In the genomic region with DNA sequence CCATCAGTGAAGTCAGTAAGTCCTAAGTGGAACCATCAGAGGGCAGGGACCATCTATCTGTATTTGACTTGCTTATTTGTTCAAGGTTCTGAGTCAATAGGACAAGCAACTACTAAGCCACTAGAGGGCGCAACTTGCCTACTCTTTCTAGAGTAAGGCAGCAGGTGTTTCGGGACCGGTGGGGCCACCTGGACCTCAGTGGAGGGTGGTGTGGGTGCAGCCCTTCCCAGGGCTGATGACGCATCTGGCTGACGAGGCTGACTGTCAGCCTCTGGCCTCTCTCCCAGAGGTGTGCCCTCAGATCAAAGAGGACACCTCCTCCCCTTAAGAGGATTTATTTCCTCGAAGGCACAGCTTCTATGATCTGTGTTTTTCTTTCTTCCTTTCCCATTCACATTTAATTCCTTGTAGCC, we compare ENCODE assay signal across 9 cellular contexts. TPM values are rescaled to one million over a fixed set of nuclear protein-coding genes. Genes with fewer than 3 reads are reported as not detected.
DNase-seq lines count a peak whose midpoint lies in the region; ATAC-seq and TF ChIP-seq lines count a peak whose summit lies in the region.
"Had no signal": no experiment of that assay in that cellular context is flagged by ENCODE, and none has a peak within 500 bp of the region (broad histone marks: within the 10 kb centered on the region; RNA-seq: fewer than 3 reads in every experiment).

No MANE protein-coding gene starts in this region.

- TF ChIP-seq CTCF in Calu3 (IDR thresholded peaks at IDR 0.05; ENCODE audit: unreplicated experiment): peak; percentile 64

- H3K27ac Mint-ChIP-seq in Calu3 (ENCODE audit: unreplicated experiment): peak overlapping the region; percentile 8
- H3K27ac Mint-ChIP-seq in stimulated activated memory B cell treated with anti-CD40 and anti-IgM and Interleukin-4, amounts not matched to agents 10 μg/mL and 1 μg/mL and 100 μg/mL, for 72 hours: peak overlapping the region; percentile 10
- H3K27ac Mint-ChIP-seq: activated naive CD8-positive, alpha-beta T cell had no signal

- H3K4me1 Mint-ChIP-seq in Calu3 (ENCODE audit: low read depth, unreplicated experiment): no peaks in the 10 kb centered on the region
- H3K4me1 Mint-ChIP-seq in stimulated activated memory B cell treated with anti-CD40 and anti-IgM and Interleukin-4, amounts not matched to agents 10 μg/mL and 1 μg/mL and 100 μg/mL, for 72 hours: peaks cover 21% of the 10 kb centered on the region

- H3K9me3 Mint-ChIP-seq in Calu3 (ENCODE audit: low read depth, unreplicated experiment): no peaks in the 10 kb centered on the region
- no peaks in the 10 kb centered on the region for H3K9me3 Mint-ChIP-seq in stimulated activated memory B cell treated with anti-CD40 and anti-IgM and Interleukin-4, amounts not matched to agents 10 μg/mL and 1 μg/mL and 100 μg/mL, for 72 hours

- H3K9me2 ChIP-seq in Karpas-422 (replicated peaks; ENCODE audit: insufficient read depth, low read length): no peaks in the 10 kb centered on the region

- no peaks in the 10 kb centered on the region for H4K20me1 ChIP-seq in Karpas-422 (ENCODE audit: insufficient read depth, low read depth, low read length)

- BruUV-seq in Calu3 (replicated peaks; lab: Mats Ljungman, UMichigan): no TSS peak

- H3K4me3 Mint-ChIP-seq in Calu3 (ENCODE audit: low read depth, unreplicated experiment): no peak overlapping the region
- H3K4me3 Mint-ChIP-seq in stimulated activated memory B cell treated with anti-CD40 and anti-IgM and Interleukin-4, amounts not matched to agents 10 μg/mL and 1 μg/mL and 100 μg/mL, for 72 hours: no peak overlapping the region
- H3K4me3 Mint-ChIP-seq: activated naive CD8-positive, alpha-beta T cell had no signal

- H3K79me2 ChIP-seq in Karpas-422 (ENCODE audit: low read length): no peaks in the 10 kb centered on the region

- H3K27me3 Mint-ChIP-seq in Calu3 (ENCODE audit: unreplicated experiment): no peaks in the 10 kb centered on the region
- H3K27me3 Mint-ChIP-seq in stimulated activated memory B cell treated with anti-CD40 and anti-IgM and Interleukin-4, amounts not matched to agents 10 μg/mL and 1 μg/mL and 100 μg/mL, for 72 hours: no peaks in the 10 kb centered on the region
- H3K27me3 Mint-ChIP-seq: activated naive CD8-positive, alpha-beta T cell had no signal

- no peaks in the 10 kb centered on the region for H3K36me3 Mint-ChIP-seq in Calu3 (ENCODE audit: insufficient read depth, unreplicated experiment)
- peaks cover 7% of the 10 kb centered on the region for H3K36me3 Mint-ChIP-seq in stimulated activated memory B cell treated with anti-CD40 and anti-IgM and Interleukin-4, amounts not matched to agents 10 μg/mL and 1 μg/mL and 100 μg/mL, for 72 hours

- no peaks in the 10 kb centered on the region for H3K36me3 ChIP-seq in Karpas-422 (ENCODE audit: insufficient read depth, low read length)

- CTCF ChIA-PET in Calu3 (lab: Charles Lee): interaction anchor here (0.6 to 1.2 kb wide), 4 partner anchors 23 to 69 kb away, joined by 3 to 9 read pairs (median 8); no protein-coding TSS in a partner anchor

- intact Hi-C loops in Calu3 (cut with micrococcal nuclease; ENCODE audit: unreplicated experiment): loop anchor here (1.0 kb wide), 2 partner anchors 68 to 190 kb away; no protein-coding TSS in a partner anchor

- H3K27me3 ChIP-seq in Karpas-422 (ENCODE audit: low read length): no peaks in the 10 kb centered on the region

- H2AFZ ChIP-seq in Karpas-422 (ENCODE audit: low read length): no peak overlapping the region

- no peaks in the 10 kb centered on the region for H3K4me1 ChIP-seq in Karpas-422 (ENCODE audit: low read length)

- no peak overlapping the region for H3K4me2 ChIP-seq in Karpas-422 (ENCODE audit: low read depth, low read length, poor library complexity, severe bottlenecking)

- no peak overlapping the region for H3K4me3 ChIP-seq in Karpas-422 (ENCODE audit: low read length)

- DNase-seq in Calu3 (peak; percentile 89), Karpas-422 (peak; percentile 95), OCI-M1 (lab: John Stamatoyannopoulos, UW) (peak; percentile 96), activated T-cell treated with anti-CD3 and anti-CD28 coated beads for 1 hour (ENCODE audit: low read depth) (peak; percentile 75), epithelial cell of prostate (ENCODE audit: low read depth, low spot score) (peak; percentile 97), myocyte (ENCODE audit: low read depth) (peak; percentile 86)

- H3K9ac ChIP-seq in Karpas-422 (ENCODE audit: low read length): no peak overlapping the region

- H3K27ac ChIP-seq in Karpas-422 (ENCODE audit: low read length) (no peak overlapping the region), epithelial cell of prostate (peak overlapping the region; percentile 64)

- peak; percentile 93 for ATAC-seq in GM21529 (IDR thresholded peaks at IDR 0.05; ENCODE audit: unreplicated experiment)
- ATAC-seq in stimulated activated memory B cell treated with anti-CD40 and anti-IgM and Interleukin-4, amounts not matched to agents 10 μg/mL and 1 μg/mL and 100 μg/mL, for 72 hours: peak; percentile 97

- no peaks in the 10 kb centered on the region for H3K9me3 ChIP-seq in Karpas-422 (ENCODE audit: low read length)

RNA-seq across cellular contexts. Expression of a gene that starts 6.6 kb away (rescaled TPM):
- total RNA-seq in Calu3 (2022) (2.8 and 3.1 TPM in 2 replicates), myocyte (1.3 and 3.2 TPM in 2 replicates)
- total RNA-seq in Karpas-422 (2014; rRNA removed; shearing (Covaris generic); ENCODE audit: low replicate concordance): not detected in 2 replicates
- 6.2 TPM for polyA plus RNA-seq in myocyte (2012)

RNA-seq across cellular contexts. Expression of a gene that starts 15.1 kb away (rescaled TPM):
- total RNA-seq in Calu3 (2022) (7.1 and 10.3 TPM in 2 replicates), myocyte (3.3 and 4.5 TPM in 2 replicates)
- total RNA-seq in Karpas-422 (2014; rRNA removed; shearing (Covaris generic); ENCODE audit: low replicate concordance): 1.0 and 2.1 TPM in 2 replicates
- 6.7 TPM for polyA plus RNA-seq in myocyte (2012)
